11 cellular contexts compared by ENCODE assay signal in genomic region chr17:18961634-18962493, GRCh38. TPM values are rescaled to one million over a fixed set of nuclear protein-coding genes. Genes with fewer than 3 reads are reported as not detected.
A peak's percentile ranks its signal among the peaks of the same experiment; 100 is the strongest.
DNase-seq lines count a peak whose midpoint lies in the region; ATAC-seq and TF ChIP-seq lines count a peak whose summit lies in the region.
"Had no signal": no experiment of that assay in that cellular context is flagged by ENCODE, and none has a peak within 500 bp of the region (broad histone marks: within the 10 kb centered on the region; RNA-seq: fewer than 3 reads in every experiment).

No MANE protein-coding gene starts in this region.

- H3K4me1 ChIP-seq in SK-N-SH (ENCODE audit: control insufficient read depth in 1 of 2, insufficient read depth in 2 of 2, low read depth in 1 of 2, low read length in 1 of 2): peaks cover 6 to 14% of the 10 kb centered on the region in 2 experiments; a peak in 2 of 4 replicates
- H3K4me1 ChIP-seq: BE2C had no signal

- no peak overlapping the region for H3K4me3 Mint-ChIP-seq in stimulated activated naive CD8-positive, alpha-beta T cell treated with anti-CD3 and anti-CD28 coated beads, Interleukin-15, Interleukin-2, amounts not matched to agents 100 ng/mL and 50 ng/mL, for 24 hours

- H3K36me3 ChIP-seq in SK-N-SH (replicated peaks in 1 of 2; ENCODE audit: control insufficient read depth in 1 of 2, insufficient read depth in 2 of 2, low read length in 1 of 2): no peaks in the 10 kb centered on the region
- H3K36me3 ChIP-seq: BE2C had no signal

- POLR2A ChIA-PET in SK-N-SH (lab: Yijun Ruan, JAX): interaction anchor here (0.6 to 1.2 kb wide), 2 partner anchors 61 to 449 kb away, joined by 3 read pairs; partner anchors contain the start of gene RNF112

- H3K9me3 ChIP-seq in SK-N-SH: no peaks in the 10 kb centered on the region
- H3K9me3 ChIP-seq: BE2C had no signal

- no peak for TF ChIP-seq CTCF in SK-N-SH (IDR thresholded peaks at IDR 0.05)

- H3K27ac Mint-ChIP-seq in stimulated activated naive CD8-positive, alpha-beta T cell treated with anti-CD3 and anti-CD28 coated beads, Interleukin-15, Interleukin-2, amounts not matched to agents 100 ng/mL and 50 ng/mL, for 24 hours: peak overlapping the region; percentile 83

- no peak overlapping the region for H3K4me3 ChIP-seq in SK-N-SH (ENCODE audit: low read depth in 2 of 2, low read length in 1 of 2)

- no peaks in the 10 kb centered on the region for H3K27me3 Mint-ChIP-seq in stimulated activated naive CD8-positive, alpha-beta T cell treated with anti-CD3 and anti-CD28 coated beads, Interleukin-15, Interleukin-2, amounts not matched to agents 100 ng/mL and 50 ng/mL, for 24 hours

- ATAC-seq in GM19395 (IDR thresholded peaks at IDR 0.05; ENCODE audit: unreplicated experiment) (no peak), GM18502 (IDR thresholded peaks at IDR 0.05; ENCODE audit: poor library complexity, unreplicated experiment) (no peak)

- 0 out of 2 replicates have a peak overlapping the region, but pooled peaks have one; percentile 10 for H2AFZ ChIP-seq in SK-N-SH (ENCODE audit: low read depth)

- CTCF ChIA-PET in SK-N-SH (lab: Yijun Ruan, JAX): interaction anchor here (0.7 to 3.7 kb wide), 22 partner anchors 8 to 402 kb away, joined by 3 to 34 read pairs (median 8); partner anchors contain the start of genes PRPSAP2 and SLC5A10

- no peaks in the 10 kb centered on the region for H3K27me3 ChIP-seq in SK-N-SH (ENCODE audit: insufficient read depth)
- H3K27me3 ChIP-seq: BE2C had no signal

- H3K4me1 Mint-ChIP-seq in stimulated activated naive CD8-positive, alpha-beta T cell treated with anti-CD3 and anti-CD28 coated beads, Interleukin-15, Interleukin-2, amounts not matched to agents 100 ng/mL and 50 ng/mL, for 24 hours (ENCODE audit: low read depth): peaks cover 27% of the 10 kb centered on the region

- no peaks in the 10 kb centered on the region for H3K9me3 Mint-ChIP-seq in stimulated activated naive CD8-positive, alpha-beta T cell treated with anti-CD3 and anti-CD28 coated beads, Interleukin-15, Interleukin-2, amounts not matched to agents 100 ng/mL and 50 ng/mL, for 24 hours

- H3K9ac ChIP-seq in SK-N-SH: peak overlapping the region; percentile 15; the same call in 1 of the 2 replicates

- H3K27ac ChIP-seq in SK-N-SH (ENCODE audit: low read depth in 2 of 2, low read length in 1 of 2): peak overlapping the region in 1 of 2 experiments; percentile 16; a peak in 3 of 4 replicates

- no peaks in the 10 kb centered on the region for H4K20me1 ChIP-seq in SK-N-SH (ENCODE audit: insufficient read depth)

- no peak overlapping the region for H3K4me2 ChIP-seq in SK-N-SH

- peaks cover 10% of the 10 kb centered on the region for H3F3A ChIP-seq in SK-N-SH (replicated peaks; ENCODE audit: insufficient read depth)

- H3K79me2 ChIP-seq in SK-N-SH (ENCODE audit: insufficient read depth): no peaks in the 10 kb centered on the region

- TF ChIP-seq RAD21 in SK-N-SH (IDR thresholded peaks at IDR 0.05; ENCODE audit: low read length): no peak

- no peak for TF ChIP-seq EP300 in SK-N-SH (IDR thresholded peaks at IDR 0.05; ENCODE audit: borderline replicate concordance in 1 of 2, low read depth in 1 of 2, low read length in 1 of 2)

- WGBS in SK-N-SH (ENCODE audit: low lambda C conversion rate): 73% methylated on average over 13 of the region's 16 CpGs

- no peaks in the 10 kb centered on the region for H3K36me3 Mint-ChIP-seq in stimulated activated naive CD8-positive, alpha-beta T cell treated with anti-CD3 and anti-CD28 coated beads, Interleukin-15, Interleukin-2, amounts not matched to agents 100 ng/mL and 50 ng/mL, for 24 hours (ENCODE audit: low read depth)

- peak; percentile 29 for DNase-seq in activated naive CD4-positive, alpha-beta T cell treated with Interleukin-2 at 50 U/mL for 16 hours
- no peak for DNase-seq in activated naive CD4-positive, alpha-beta T cell treated with anti-CD3 and anti-CD28 coated beads, Interleukin-2, amount 50 U/mL, for 16 hours
- peak; percentile 42 for DNase-seq in SK-N-SH
- peak; percentile 35 for DNase-seq in iris pigment epithelial cell (ENCODE audit: low read depth)
- DNase-seq in H4 (ENCODE audit: low spot score): no peak
- DNase-seq: BE2C, occipital lobe had no signal

- no peaks in the 10 kb centered on the region for H3K9me2 ChIP-seq in SK-N-SH

TF ChIP-seq in SK-N-SH, 30 proteins besides CTCF, POLR2A, EP300 and RAD21:
- TF ChIP-seq YY1 (IDR thresholded peaks at IDR 0.05; ENCODE audit: low read depth) (no peak), PBX3 (IDR thresholded peaks at IDR 0.05) (no peak), GABPA (IDR thresholded peaks at IDR 0.05; ENCODE audit: low read depth) (no peak)

RNA-seq across cellular contexts. Expression of gene SLC5A10, which starts 9.9 kb away (rescaled TPM):
- not detected in 2 replicates for polyA plus RNA-seq in SK-N-SH (2012; rRNA removed)
- polyA plus RNA-seq in SK-N-SH (2012; cell fraction: cytosol; rRNA removed): not detected in 2 replicates
- 0.01 TPM in 2 replicates for polyA plus RNA-seq in SK-N-SH (2012; cell fraction: nucleus; rRNA removed)
- total RNA-seq in H4 (2014; rRNA removed; shearing (Covaris generic)): 0.10 TPM in 1 of 2 replicates, not detected in the other
- total RNA-seq: NCI-H460, occipital lobe had no signal

RNA-seq across cellular contexts. Expression of gene FAM83G, which starts 42.7 kb away (rescaled TPM):
- 6.4 and 6.5 TPM in 2 replicates for polyA plus RNA-seq in SK-N-SH (2012; rRNA removed)
- 2.2 and 3.8 TPM in 2 replicates for polyA plus RNA-seq in SK-N-SH (2012; cell fraction: cytosol; rRNA removed)
- 13.1 and 14.0 TPM in 2 replicates for polyA plus RNA-seq in SK-N-SH (2012; cell fraction: nucleus; rRNA removed)
- total RNA-seq in H4 (2014; rRNA removed; shearing (Covaris generic)): 4.4 and 5.9 TPM in 2 replicates

Comparison
In these comparisons a context has a peak if more than half of its experiments do, and no peak if none do; other contexts are left out.
1. DNase-seq: peak in activated naive CD4-positive, alpha-beta T cell treated with Interleukin-2 at 50 U/mL for 16 hours (single experiment), SK-N-SH (single experiment) and iris pigment epithelial cell (single experiment); none in activated naive CD4-positive, alpha-beta T cell treated with anti-CD3 and anti-CD28 coated beads, Interleukin-2, amount 50 U/mL, for 16 hours (single experiment) and H4 (single experiment).